In genomic region chr9:91958179-91958578, GRCh38 we compare ENCODE assay signal across 32 cellular contexts.
"Had no signal": no experiment of that assay in that cellular context is flagged by ENCODE, and none has a peak within 500 bp of the region (broad histone marks: within the 10 kb centered on the region; RNA-seq: fewer than 3 reads in every experiment).

No MANE protein-coding gene starts in this region.

- H3K9me3 ChIP-seq: MG63, Peyer's patch had no signal

- DNase-seq: activated CD4-positive, alpha-beta memory T cell treated with anti-CD3 and anti-CD28 coated beads, Interleukin-2, amount 10 ng/mL, durations not matched to agents 7 days and 5 days; activated CD4-positive, alpha-beta T cell treated with anti-CD3 and anti-CD28 coated beads for 1 hour; activated CD4-positive, alpha-beta T cell treated with anti-CD3 and anti-CD28 coated beads for 48 hours; activated CD4-positive, CD25-positive, alpha-beta regulatory T cell; activated CD8-positive, alpha-beta memory T cell treated with anti-CD3 and anti-CD28 coated beads for 24 hours; activated CD8-positive, alpha-beta memory T cell treated with anti-CD3 and anti-CD28 coated beads, Interleukin-2, amount 10 ng/mL, durations not matched to agents 7 days and 5 days; activated CD8-positive, alpha-beta memory T cell treated with anti-CD3 and anti-CD28 coated beads, Interleukin-2, amount 50 U/mL, for 48 hours; activated effector memory CD4-positive, alpha-beta T cell treated with Interleukin-2 at 50 U/mL for 16 hours; activated naive CD4-positive, alpha-beta T cell treated with anti-CD3 and anti-CD28 coated beads, Interleukin-2, amount 10 ng/mL, durations not matched to agents 7 days and 5 days; activated naive CD8-positive, alpha-beta T cell treated with anti-CD3 and anti-CD28 coated beads, Interleukin-2, amount 50 U/mL, for 24 hours; activated T-cell treated with anti-CD3 and anti-CD28 coated beads, Interleukin-2, amount 50 U/mL, for 48 hours; amniotic stem cell; Kasumi-1; KG1; MG63; NCI-H1048; NCI-H1105 treated with DMSO at 0.1 percent for 48 hours; NCI-H1436; NCI-H1694; NCI-H1930; NCI-H2081 treated with DMSO at 0.1 percent for 48 hours; NCI-H226; NCI-H524 treated with DMSO at 0.1 percent for 48 hours; Peyer's patch; RPMI8226; SW 1271; T-helper 1 cell; T1000; WERI-Rb-1 had no signal

- H3K4me3 ChIP-seq: ascending aorta, cardiac muscle cell, MG63, Peyer's patch had no signal

- H3K36me3 Mint-ChIP-seq: activated naive CD4-positive, alpha-beta T cell treated with anti-CD3 and anti-CD28 coated beads, Interleukin-2, amount 10 ng/mL, durations not matched to agents 7 days and 5 days had no signal

- ATAC-seq: activated CD8-positive, alpha-beta memory T cell treated with anti-CD3 and anti-CD28 coated beads, Interleukin-2, amount 10 ng/mL, durations not matched to agents 7 days and 5 days; activated naive CD8-positive, alpha-beta T cell treated with anti-CD3 and anti-CD28 coated beads, Interleukin-2, amount 50 U/mL, for 24 hours had no signal

- H3K36me3 ChIP-seq: ascending aorta, cardiac muscle cell, MG63, Peyer's patch, WERI-Rb-1 had no signal

- H3K4me1 Mint-ChIP-seq: activated naive CD4-positive, alpha-beta T cell treated with anti-CD3 and anti-CD28 coated beads, Interleukin-2, amount 10 ng/mL, durations not matched to agents 7 days and 5 days; activated naive CD8-positive, alpha-beta T cell treated with anti-CD3 and anti-CD28 coated beads, Interleukin-2, amount 50 U/mL, for 24 hours had no signal

- H3K4me3 Mint-ChIP-seq: activated CD4-positive, alpha-beta memory T cell treated with anti-CD3 and anti-CD28 coated beads, Interleukin-2, amount 10 ng/mL, durations not matched to agents 7 days and 5 days; activated CD8-positive, alpha-beta memory T cell treated with anti-CD3 and anti-CD28 coated beads, Interleukin-2, amount 10 ng/mL, durations not matched to agents 7 days and 5 days; activated naive CD4-positive, alpha-beta T cell treated with anti-CD3 and anti-CD28 coated beads, Interleukin-2, amount 10 ng/mL, durations not matched to agents 7 days and 5 days; activated naive CD8-positive, alpha-beta T cell; activated naive CD8-positive, alpha-beta T cell treated with anti-CD3 and anti-CD28 coated beads, Interleukin-2, amount 50 U/mL, for 24 hours had no signal

- H3K4me1 ChIP-seq: ascending aorta, Peyer's patch had no signal

- H3K27me3 ChIP-seq: ascending aorta, cardiac muscle cell, MG63, Peyer's patch had no signal

- H3K27ac ChIP-seq: ascending aorta, cardiac muscle cell, Peyer's patch, WERI-Rb-1 had no signal

- H3K27ac Mint-ChIP-seq: activated CD4-positive, alpha-beta memory T cell treated with anti-CD3 and anti-CD28 coated beads, Interleukin-2, amount 10 ng/mL, durations not matched to agents 7 days and 5 days; activated CD8-positive, alpha-beta memory T cell treated with anti-CD3 and anti-CD28 coated beads, Interleukin-2, amount 10 ng/mL, durations not matched to agents 7 days and 5 days; activated naive CD4-positive, alpha-beta T cell treated with anti-CD3 and anti-CD28 coated beads, Interleukin-2, amount 10 ng/mL, durations not matched to agents 7 days and 5 days; activated naive CD8-positive, alpha-beta T cell; activated naive CD8-positive, alpha-beta T cell treated with anti-CD3 and anti-CD28 coated beads, Interleukin-2, amount 50 U/mL, for 24 hours had no signal
